1 cellular context compared by ENCODE assay signal in the genomic region with DNA sequence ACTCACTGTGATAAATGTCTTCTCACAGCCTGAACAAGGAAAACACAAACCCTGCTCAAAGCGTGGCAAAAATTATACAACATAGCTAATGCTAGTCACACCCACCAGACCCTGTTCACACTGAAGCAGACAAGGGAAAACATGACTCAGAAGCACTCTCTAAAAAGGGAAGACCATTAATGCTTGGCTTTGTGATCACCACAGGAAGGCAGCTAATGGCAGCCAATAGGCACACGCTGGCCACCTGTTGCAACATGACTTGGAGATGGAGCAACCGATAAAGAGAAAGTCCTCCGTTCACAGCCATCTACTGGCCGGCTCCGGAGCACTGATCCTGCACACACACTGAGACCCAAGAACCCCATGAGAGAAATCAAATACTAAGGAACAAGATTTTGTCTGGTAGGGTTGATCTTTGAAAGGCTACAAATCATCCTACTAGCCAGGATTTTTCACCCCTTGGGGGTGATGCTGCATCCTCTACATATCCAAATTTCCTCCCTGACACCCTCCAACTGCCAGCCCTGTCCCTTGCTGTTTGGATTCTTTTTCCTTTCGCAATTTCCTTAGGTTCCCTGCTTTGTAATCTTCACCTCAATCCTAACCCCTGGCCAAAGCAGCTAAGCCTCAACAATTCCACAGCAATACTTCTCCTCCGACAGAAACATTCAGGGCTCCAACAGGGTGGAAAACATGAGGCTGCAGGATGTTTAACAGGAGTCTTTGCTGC.
TF ChIP-seq lines count a peak whose summit lies in the region.

No MANE protein-coding gene starts in this region.

TF ChIP-seq in HepG2, 621 proteins besides CTCF, POLR2A, EP300 and RAD21 (continued from another document and continues in another):
- TF ChIP-seq, protein P1, sequence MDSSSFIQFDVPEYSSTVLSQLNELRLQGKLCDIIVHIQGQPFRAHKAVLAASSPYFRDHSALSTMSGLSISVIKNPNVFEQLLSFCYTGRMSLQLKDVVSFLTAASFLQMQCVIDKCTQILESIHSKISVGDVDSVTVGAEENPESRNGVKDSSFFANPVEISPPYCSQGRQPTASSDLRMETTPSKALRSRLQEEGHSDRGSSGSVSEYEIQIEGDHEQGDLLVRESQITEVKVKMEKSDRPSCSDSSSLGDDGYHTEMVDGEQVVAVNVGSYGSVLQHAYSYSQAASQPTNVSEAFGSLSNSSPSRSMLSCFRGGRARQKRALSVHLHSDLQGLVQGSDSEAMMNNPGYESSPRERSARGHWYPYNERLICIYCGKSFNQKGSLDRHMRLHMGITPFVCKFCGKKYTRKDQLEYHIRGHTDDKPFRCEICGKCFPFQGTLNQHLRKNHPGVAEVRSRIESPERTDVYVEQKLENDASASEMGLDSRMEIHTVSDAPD (CRISPR knock-in tag; IDR thresholded peaks at IDR 0.05): peak; percentile 65; the same call in 1 of the 2 replicates
- no peak for TF ChIP-seq ZNF572 (CRISPR knock-in tag; IDR thresholded peaks at IDR 0.05)
- TF ChIP-seq CREM (IDR thresholded peaks at IDR 0.05): 0 out of 2 replicates have a peak, but pooled peaks have one; percentile 49
- TF ChIP-seq CREM (CRISPR knock-in tag; IDR thresholded peaks at IDR 0.05): no peak
- TF ChIP-seq MIER2 (CRISPR knock-in tag; IDR thresholded peaks at IDR 0.05): peak; percentile 13; the same call in 1 of the 2 replicates
- TF ChIP-seq, protein P2, sequence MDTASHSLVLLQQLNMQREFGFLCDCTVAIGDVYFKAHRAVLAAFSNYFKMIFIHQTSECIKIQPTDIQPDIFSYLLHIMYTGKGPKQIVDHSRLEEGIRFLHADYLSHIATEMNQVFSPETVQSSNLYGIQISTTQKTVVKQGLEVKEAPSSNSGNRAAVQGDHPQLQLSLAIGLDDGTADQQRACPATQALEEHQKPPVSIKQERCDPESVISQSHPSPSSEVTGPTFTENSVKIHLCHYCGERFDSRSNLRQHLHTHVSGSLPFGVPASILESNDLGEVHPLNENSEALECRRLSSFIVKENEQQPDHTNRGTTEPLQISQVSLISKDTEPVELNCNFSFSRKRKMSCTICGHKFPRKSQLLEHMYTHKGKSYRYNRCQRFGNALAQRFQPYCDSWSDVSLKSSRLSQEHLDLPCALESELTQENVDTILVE (CRISPR knock-in tag; IDR thresholded peaks at IDR 0.05): peak; percentile 61; the same call in 1 of the 2 replicates
- TF ChIP-seq ZNF792 (CRISPR knock-in tag; IDR thresholded peaks at IDR 0.05): peak; percentile 38; the same call in 1 of the 2 replicates
- peak; percentile 71; the same call in 1 of the 2 replicates for TF ChIP-seq ERF (CRISPR knock-in tag; IDR thresholded peaks at IDR 0.05)
- TF ChIP-seq SOX5 (CRISPR knock-in tag; IDR thresholded peaks at IDR 0.05; ENCODE audit: borderline replicate concordance): peak; percentile 67
- TF ChIP-seq PRPF4 (IDR thresholded peaks at IDR 0.05; ENCODE audit: low read depth, low read length, poor library complexity, severe bottlenecking): no peak
- TF ChIP-seq, protein P3, sequence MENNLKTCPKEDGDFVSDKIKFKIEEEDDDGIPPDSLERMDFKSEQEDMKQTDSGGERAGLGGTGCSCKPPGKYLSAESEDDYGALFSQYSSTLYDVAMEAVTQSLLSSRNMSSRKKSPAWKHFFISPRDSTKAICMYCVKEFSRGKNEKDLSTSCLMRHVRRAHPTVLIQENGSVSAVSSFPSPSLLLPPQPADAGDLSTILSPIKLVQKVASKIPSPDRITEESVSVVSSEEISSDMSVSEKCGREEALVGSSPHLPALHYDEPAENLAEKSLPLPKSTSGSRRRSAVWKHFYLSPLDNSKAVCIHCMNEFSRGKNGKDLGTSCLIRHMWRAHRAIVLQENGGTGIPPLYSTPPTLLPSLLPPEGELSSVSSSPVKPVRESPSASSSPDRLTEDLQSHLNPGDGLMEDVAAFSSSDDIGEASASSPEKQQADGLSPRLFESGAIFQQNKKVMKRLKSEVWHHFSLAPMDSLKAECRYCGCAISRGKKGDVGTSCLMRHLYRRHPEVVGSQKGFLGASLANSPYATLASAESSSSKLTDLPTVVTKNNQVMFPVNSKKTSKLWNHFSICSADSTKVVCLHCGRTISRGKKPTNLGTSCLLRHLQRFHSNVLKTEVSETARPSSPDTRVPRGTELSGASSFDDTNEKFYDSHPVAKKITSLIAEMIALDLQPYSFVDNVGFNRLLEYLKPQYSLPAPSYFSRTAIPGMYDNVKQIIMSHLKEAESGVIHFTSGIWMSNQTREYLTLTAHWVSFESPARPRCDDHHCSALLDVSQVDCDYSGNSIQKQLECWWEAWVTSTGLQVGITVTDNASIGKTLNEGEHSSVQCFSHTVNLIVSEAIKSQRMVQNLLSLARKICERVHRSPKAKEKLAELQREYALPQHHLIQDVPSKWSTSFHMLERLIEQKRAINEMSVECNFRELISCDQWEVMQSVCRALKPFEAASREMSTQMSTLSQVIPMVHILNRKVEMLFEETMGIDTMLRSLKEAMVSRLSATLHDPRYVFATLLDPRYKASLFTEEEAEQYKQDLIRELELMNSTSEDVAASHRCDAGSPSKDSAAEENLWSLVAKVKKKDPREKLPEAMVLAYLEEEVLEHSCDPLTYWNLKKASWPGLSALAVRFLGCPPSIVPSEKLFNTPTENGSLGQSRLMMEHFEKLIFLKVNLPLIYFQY (CRISPR knock-in tag; IDR thresholded peaks at IDR 0.05; ENCODE audit: borderline replicate concordance): 0 out of 2 replicates have a peak, but pooled peaks have one; percentile 9
- TF ChIP-seq, protein P4, sequence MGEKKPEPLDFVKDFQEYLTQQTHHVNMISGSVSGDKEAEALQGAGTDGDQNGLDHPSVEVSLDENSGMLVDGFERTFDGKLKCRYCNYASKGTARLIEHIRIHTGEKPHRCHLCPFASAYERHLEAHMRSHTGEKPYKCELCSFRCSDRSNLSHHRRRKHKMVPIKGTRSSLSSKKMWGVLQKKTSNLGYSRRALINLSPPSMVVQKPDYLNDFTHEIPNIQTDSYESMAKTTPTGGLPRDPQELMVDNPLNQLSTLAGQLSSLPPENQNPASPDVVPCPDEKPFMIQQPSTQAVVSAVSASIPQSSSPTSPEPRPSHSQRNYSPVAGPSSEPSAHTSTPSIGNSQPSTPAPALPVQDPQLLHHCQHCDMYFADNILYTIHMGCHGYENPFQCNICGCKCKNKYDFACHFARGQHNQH (CRISPR knock-in tag; IDR thresholded peaks at IDR 0.05): peak; percentile 78
- no peak for TF ChIP-seq GZF1 (CRISPR knock-in tag; IDR thresholded peaks at IDR 0.05)
- no peak for TF ChIP-seq ZNF292 (CRISPR knock-in tag; IDR thresholded peaks at IDR 0.05; ENCODE audit: borderline replicate concordance, low read depth)
- TF ChIP-seq ZNF891 (CRISPR knock-in tag; IDR thresholded peaks at IDR 0.05): no peak
- TF ChIP-seq, protein P5, sequence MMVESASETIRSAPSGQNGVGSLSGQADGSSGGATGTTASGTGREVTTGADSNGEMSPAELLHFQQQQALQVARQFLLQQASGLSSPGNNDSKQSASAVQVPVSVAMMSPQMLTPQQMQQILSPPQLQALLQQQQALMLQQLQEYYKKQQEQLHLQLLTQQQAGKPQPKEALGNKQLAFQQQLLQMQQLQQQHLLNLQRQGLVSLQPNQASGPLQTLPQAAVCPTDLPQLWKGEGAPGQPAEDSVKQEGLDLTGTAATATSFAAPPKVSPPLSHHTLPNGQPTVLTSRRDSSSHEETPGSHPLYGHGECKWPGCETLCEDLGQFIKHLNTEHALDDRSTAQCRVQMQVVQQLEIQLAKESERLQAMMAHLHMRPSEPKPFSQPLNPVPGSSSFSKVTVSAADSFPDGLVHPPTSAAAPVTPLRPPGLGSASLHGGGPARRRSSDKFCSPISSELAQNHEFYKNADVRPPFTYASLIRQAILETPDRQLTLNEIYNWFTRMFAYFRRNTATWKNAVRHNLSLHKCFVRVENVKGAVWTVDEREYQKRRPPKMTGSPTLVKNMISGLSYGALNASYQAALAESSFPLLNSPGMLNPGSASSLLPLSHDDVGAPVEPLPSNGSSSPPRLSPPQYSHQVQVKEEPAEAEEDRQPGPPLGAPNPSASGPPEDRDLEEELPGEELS (CRISPR knock-in tag; IDR thresholded peaks at IDR 0.05): peak; percentile 50; the same call in 1 of the 2 replicates
- TF ChIP-seq ZBTB7A (CRISPR knock-in tag; IDR thresholded peaks at IDR 0.05): no peak
- TF ChIP-seq KDM2A (CRISPR knock-in tag; IDR thresholded peaks at IDR 0.05; ENCODE audit: borderline replicate concordance, low read depth): 0 out of 2 replicates have a peak, but pooled peaks have one; percentile 48
- TF ChIP-seq FOXK1 (CRISPR knock-in tag; IDR thresholded peaks at IDR 0.05; ENCODE audit: borderline replicate concordance, low read depth): peak; percentile 65; the same call in 1 of the 2 replicates
- TF ChIP-seq ZNF563 (CRISPR knock-in tag; IDR thresholded peaks at IDR 0.05): no peak
- peak; percentile 88 for TF ChIP-seq GATAD2A (CRISPR knock-in tag; IDR thresholded peaks at IDR 0.05)
- TF ChIP-seq ZNF350 (CRISPR knock-in tag; IDR thresholded peaks at IDR 0.05; ENCODE audit: borderline replicate concordance, low read depth): 0 out of 2 replicates have a peak, but pooled peaks have one; percentile 57
- no peak for TF ChIP-seq ZNF660 (CRISPR knock-in tag; IDR thresholded peaks at IDR 0.05; ENCODE audit: borderline replicate concordance, low read depth)
- TF ChIP-seq, protein P6, sequence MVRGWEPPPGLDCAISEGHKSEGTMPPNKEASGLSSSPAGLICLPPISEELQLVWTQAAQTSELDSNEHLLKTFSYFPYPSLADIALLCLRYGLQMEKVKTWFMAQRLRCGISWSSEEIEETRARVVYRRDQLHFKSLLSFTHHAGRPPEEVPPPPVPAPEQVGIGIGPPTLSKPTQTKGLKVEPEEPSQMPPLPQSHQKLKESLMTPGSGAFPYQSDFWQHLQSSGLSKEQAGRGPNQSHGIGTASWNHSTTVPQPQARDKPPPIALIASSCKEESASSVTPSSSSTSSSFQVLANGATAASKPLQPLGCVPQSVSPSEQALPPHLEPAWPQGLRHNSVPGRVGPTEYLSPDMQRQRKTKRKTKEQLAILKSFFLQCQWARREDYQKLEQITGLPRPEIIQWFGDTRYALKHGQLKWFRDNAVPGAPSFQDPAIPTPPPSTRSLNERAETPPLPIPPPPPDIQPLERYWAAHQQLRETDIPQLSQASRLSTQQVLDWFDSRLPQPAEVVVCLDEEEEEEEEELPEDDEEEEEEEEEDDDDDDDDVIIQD (CRISPR knock-in tag; IDR thresholded peaks at IDR 0.05; ENCODE audit: low read depth): peak; percentile 44; the same call in 1 of the 2 replicates
- TF ChIP-seq, protein P7, sequence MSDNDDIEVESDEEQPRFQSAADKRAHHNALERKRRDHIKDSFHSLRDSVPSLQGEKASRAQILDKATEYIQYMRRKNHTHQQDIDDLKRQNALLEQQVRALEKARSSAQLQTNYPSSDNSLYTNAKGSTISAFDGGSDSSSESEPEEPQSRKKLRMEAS (IDR thresholded peaks at IDR 0.05): peak; percentile 70
- TF ChIP-seq, protein P8, sequence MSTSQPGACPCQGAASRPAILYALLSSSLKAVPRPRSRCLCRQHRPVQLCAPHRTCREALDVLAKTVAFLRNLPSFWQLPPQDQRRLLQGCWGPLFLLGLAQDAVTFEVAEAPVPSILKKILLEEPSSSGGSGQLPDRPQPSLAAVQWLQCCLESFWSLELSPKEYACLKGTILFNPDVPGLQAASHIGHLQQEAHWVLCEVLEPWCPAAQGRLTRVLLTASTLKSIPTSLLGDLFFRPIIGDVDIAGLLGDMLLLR (CRISPR knock-in tag; IDR thresholded peaks at IDR 0.05): no peak
- TF ChIP-seq ATM (IDR thresholded peaks at IDR 0.05; ENCODE audit: borderline replicate concordance): peak; percentile 43; the same call in 1 of the 2 replicates
- TF ChIP-seq ZSCAN25 (CRISPR knock-in tag; IDR thresholded peaks at IDR 0.05): 0 out of 2 replicates have a peak, but pooled peaks have one; percentile 32
- 0 out of 2 replicates have a peak, but pooled peaks have one; percentile 39 for TF ChIP-seq ZBTB7B (CRISPR knock-in tag; IDR thresholded peaks at IDR 0.05)
- peak; percentile 40; the same call in 1 of the 2 replicates for TF ChIP-seq RXRA (CRISPR knock-in tag; IDR thresholded peaks at IDR 0.05)
- TF ChIP-seq FOXA1 (IDR thresholded peaks at IDR 0.05): no peak
- peak; percentile 32; the same call in 1 of the 2 replicates for TF ChIP-seq FOXA1 (CRISPR knock-in tag; IDR thresholded peaks at IDR 0.05)
- TF ChIP-seq, protein P9, sequence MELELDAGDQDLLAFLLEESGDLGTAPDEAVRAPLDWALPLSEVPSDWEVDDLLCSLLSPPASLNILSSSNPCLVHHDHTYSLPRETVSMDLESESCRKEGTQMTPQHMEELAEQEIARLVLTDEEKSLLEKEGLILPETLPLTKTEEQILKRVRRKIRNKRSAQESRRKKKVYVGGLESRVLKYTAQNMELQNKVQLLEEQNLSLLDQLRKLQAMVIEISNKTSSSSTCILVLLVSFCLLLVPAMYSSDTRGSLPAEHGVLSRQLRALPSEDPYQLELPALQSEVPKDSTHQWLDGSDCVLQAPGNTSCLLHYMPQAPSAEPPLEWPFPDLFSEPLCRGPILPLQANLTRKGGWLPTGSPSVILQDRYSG (CRISPR knock-in tag; IDR thresholded peaks at IDR 0.05): no peak
- peak; percentile 97 for TF ChIP-seq ZNF644 (CRISPR knock-in tag; IDR thresholded peaks at IDR 0.05; ENCODE audit: low read depth)
- peak; percentile 51; the same call in 1 of the 2 replicates for TF ChIP-seq YEATS2 (CRISPR knock-in tag; IDR thresholded peaks at IDR 0.05; ENCODE audit: borderline replicate concordance)
- TF ChIP-seq, protein P10, sequence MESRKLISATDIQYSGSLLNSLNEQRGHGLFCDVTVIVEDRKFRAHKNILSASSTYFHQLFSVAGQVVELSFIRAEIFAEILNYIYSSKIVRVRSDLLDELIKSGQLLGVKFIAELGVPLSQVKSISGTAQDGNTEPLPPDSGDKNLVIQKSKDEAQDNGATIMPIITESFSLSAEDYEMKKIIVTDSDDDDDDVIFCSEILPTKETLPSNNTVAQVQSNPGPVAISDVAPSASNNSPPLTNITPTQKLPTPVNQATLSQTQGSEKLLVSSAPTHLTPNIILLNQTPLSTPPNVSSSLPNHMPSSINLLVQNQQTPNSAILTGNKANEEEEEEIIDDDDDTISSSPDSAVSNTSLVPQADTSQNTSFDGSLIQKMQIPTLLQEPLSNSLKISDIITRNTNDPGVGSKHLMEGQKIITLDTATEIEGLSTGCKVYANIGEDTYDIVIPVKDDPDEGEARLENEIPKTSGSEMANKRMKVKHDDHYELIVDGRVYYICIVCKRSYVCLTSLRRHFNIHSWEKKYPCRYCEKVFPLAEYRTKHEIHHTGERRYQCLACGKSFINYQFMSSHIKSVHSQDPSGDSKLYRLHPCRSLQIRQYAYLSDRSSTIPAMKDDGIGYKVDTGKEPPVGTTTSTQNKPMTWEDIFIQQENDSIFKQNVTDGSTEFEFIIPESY (CRISPR knock-in tag; IDR thresholded peaks at IDR 0.05): peak; percentile 39; the same call in 1 of the 2 replicates
- 0 out of 2 replicates have a peak, but pooled peaks have one; percentile 53 for TF ChIP-seq GLI4 (CRISPR knock-in tag; IDR thresholded peaks at IDR 0.05; ENCODE audit: borderline replicate concordance)
- TF ChIP-seq ZNF772 (CRISPR knock-in tag; IDR thresholded peaks at IDR 0.05): peak; percentile 82
- TF ChIP-seq NCOR1 (IDR thresholded peaks at IDR 0.05; ENCODE audit: borderline replicate concordance, low read length): peak; percentile 41; the same call in 1 of the 2 replicates
- TF ChIP-seq MBNL3 (CRISPR knock-in tag; conservative IDR thresholded peaks at IDR 0.05): no peak
